In the genomic region with DNA sequence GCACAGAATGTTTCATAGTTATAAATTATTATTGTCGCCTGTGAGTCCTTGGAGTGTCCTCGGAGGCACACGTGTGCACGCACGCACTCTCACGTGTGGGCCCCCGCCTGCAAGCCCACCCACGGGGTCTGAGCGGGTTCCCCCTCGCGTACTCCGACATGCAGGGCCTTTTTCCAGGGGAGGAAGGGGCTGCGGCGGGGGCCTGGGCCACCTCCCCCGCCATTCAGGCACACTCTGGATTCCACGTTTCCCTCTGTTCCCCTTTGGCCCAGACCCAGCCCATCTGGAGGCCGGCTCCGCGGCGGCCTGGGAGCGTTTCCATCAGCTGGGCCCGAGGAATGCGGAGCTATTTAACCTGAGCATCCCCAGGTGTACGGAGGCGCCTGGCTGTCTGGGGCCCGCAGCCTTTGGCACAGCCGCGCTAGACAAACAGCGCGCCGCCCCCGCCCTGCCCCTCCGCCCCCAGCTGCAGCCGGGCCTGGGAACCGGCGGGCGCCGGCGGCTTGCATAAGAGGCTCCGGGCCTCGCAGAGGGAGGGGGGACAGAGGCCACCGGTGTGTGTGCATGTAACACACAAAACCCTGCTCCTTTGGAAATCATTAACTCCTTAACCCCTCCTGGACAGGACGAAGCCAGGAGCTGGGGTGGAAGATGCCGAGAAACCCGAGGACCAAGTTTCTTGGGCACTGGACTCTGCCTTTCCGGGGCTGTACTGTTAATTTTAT, we compare ENCODE assay signal across 1 cellular context.
TF ChIP-seq lines count a peak whose summit lies in the region.

No MANE protein-coding gene starts in this region.

TF ChIP-seq in HepG2, 621 proteins besides CTCF, POLR2A, EP300 and RAD21 (continued from another document):
- TF ChIP-seq ZNF253 (CRISPR knock-in tag; IDR thresholded peaks at IDR 0.05; ENCODE audit: borderline replicate concordance) = peak; percentile 86; the same call in 1 of the 2 replicates
- TF ChIP-seq ZNF143 (CRISPR knock-in tag; IDR thresholded peaks at IDR 0.05) = peak; percentile 72
- TF ChIP-seq TCF7 (IDR thresholded peaks at IDR 0.05; ENCODE audit: low read depth) = peak; percentile 98
- TF ChIP-seq, protein P1, sequence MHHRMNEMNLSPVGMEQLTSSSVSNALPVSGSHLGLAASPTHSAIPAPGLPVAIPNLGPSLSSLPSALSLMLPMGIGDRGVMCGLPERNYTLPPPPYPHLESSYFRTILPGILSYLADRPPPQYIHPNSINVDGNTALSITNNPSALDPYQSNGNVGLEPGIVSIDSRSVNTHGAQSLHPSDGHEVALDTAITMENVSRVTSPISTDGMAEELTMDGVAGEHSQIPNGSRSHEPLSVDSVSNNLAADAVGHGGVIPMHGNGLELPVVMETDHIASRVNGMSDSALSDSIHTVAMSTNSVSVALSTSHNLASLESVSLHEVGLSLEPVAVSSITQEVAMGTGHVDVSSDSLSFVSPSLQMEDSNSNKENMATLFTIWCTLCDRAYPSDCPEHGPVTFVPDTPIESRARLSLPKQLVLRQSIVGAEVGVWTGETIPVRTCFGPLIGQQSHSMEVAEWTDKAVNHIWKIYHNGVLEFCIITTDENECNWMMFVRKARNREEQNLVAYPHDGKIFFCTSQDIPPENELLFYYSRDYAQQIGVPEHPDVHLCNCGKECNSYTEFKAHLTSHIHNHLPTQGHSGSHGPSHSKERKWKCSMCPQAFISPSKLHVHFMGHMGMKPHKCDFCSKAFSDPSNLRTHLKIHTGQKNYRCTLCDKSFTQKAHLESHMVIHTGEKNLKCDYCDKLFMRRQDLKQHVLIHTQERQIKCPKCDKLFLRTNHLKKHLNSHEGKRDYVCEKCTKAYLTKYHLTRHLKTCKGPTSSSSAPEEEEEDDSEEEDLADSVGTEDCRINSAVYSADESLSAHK (CRISPR knock-in tag; IDR thresholded peaks at IDR 0.05; ENCODE audit: borderline replicate concordance) = 0 out of 2 replicates have a peak, but pooled peaks have one; percentile 32
- no peak for TF ChIP-seq PAWR (CRISPR knock-in tag; IDR thresholded peaks at IDR 0.05; ENCODE audit: borderline replicate concordance)
- TF ChIP-seq ZNF530 (CRISPR knock-in tag; IDR thresholded peaks at IDR 0.05; ENCODE audit: low read depth) = no peak; the same call in 1 of the 2 replicates
- TF ChIP-seq SIX4 (CRISPR knock-in tag; IDR thresholded peaks at IDR 0.05) = peak; percentile 97
- peak; percentile 99 for TF ChIP-seq POGZ (CRISPR knock-in tag; IDR thresholded peaks at IDR 0.05)
- no peak for TF ChIP-seq BCLAF1 (IDR thresholded peaks at IDR 0.05)
- peak; percentile 95; the same call in 1 of the 2 replicates for TF ChIP-seq TOPORS (CRISPR knock-in tag; IDR thresholded peaks at IDR 0.05)
- TF ChIP-seq, protein P2, sequence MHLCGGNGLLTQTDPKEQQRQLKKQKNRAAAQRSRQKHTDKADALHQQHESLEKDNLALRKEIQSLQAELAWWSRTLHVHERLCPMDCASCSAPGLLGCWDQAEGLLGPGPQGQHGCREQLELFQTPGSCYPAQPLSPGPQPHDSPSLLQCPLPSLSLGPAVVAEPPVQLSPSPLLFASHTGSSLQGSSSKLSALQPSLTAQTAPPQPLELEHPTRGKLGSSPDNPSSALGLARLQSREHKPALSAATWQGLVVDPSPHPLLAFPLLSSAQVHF (CRISPR knock-in tag; IDR thresholded peaks at IDR 0.05) = peak; percentile 97
